Comparison of ENCODE assay signal across 10 cellular contexts in genomic region chr6:27295301-27296079, GRCh38. TPM values are rescaled to one million over a fixed set of nuclear protein-coding genes. Genes with fewer than 3 reads are reported as not detected.
DNase-seq lines count a peak whose midpoint lies in the region; FAIRE-seq and TF ChIP-seq lines count a peak whose summit lies in the region.
"Had no signal": no experiment of that assay in that cellular context is flagged by ENCODE, and none has a peak within 500 bp of the region (broad histone marks: within the 10 kb centered on the region; RNA-seq: fewer than 3 reads in every experiment).

No MANE protein-coding gene starts in this region.

- no peaks in the 10 kb centered on the region for H3K4me1 ChIP-seq in spleen

- H3K27me3 Mint-ChIP-seq in nephron progenitor cell (ENCODE audit: low read depth, poor library complexity): peaks cover 90% of the 10 kb centered on the region

- TF ChIP-seq CTCF in bronchial epithelial cell (IDR thresholded peaks at IDR 0.05; ENCODE audit: insufficient read depth, low read length, severe bottlenecking) (no peak), nephron progenitor cell (IDR thresholded peaks at IDR 0.05) (no peak), spleen (IDR thresholded peaks at IDR 0.05 in 8 of 11, conservative IDR thresholded peaks at IDR 0.05 in 3 of 11) (no peak), WERI-Rb-1 (IDR thresholded peaks at IDR 0.05; ENCODE audit: low read depth, low read length) (no peak)

- intact Hi-C loops in spleen (cut with DNase I; ENCODE audit: low total_unique reads): no loop called here
- intact Hi-C loops in cardiac septum (cut with DNase I): no loop called here

- no peak overlapping the region for H3K27ac Mint-ChIP-seq in nephron progenitor cell
- H3K27ac Mint-ChIP-seq: dendritic cell treated with granulocyte-macrophage colony-stimulating factor and Interleukin-4, amounts not matched to agents 40 ng/mL and 50 ng/mL, for 4 days had no signal

- FAIRE-seq in G401.6 (lab: Jason Lieb, UNC) (peak; percentile 83), bronchial epithelial cell (lab: Jason Lieb, UNC) (no peak)

- 9 to 11% (median 9%) methylated on average over 20 of the region's 20 CpGs for WGBS in spleen, 5 donors

- H3K27me3 ChIP-seq in bronchial epithelial cell (ENCODE audit: control insufficient read depth, insufficient read depth, low read length) (peaks cover 3% of the 10 kb centered on the region), spleen (replicated peaks in 1 of 7) (peaks cover 11 to 100% (median 96%) of the 10 kb centered on the region in 7 donors), WERI-Rb-1 (ENCODE audit: insufficient read depth, low read depth, severe bottlenecking) (peaks cover 99% of the 10 kb centered on the region)

- H3K4me1 Mint-ChIP-seq in nephron progenitor cell: peaks cover 46% of the 10 kb centered on the region

- H3K27ac ChIP-seq in spleen (no peak overlapping the region), WERI-Rb-1 (no peak overlapping the region)
- H3K27ac ChIP-seq: HL-60 had no signal

- peaks cover 0 to 65% (median 14%) of the 10 kb centered on the region in 8 donors for H3K9me3 ChIP-seq in spleen
- H3K9me3 ChIP-seq in WERI-Rb-1 (ENCODE audit: severe bottlenecking): peaks cover 63% of the 10 kb centered on the region

- TF ChIP-seq POLR2A in spleen (IDR thresholded peaks at IDR 0.05): no peak

- H3K36me3 Mint-ChIP-seq in nephron progenitor cell (ENCODE audit: low read depth): no peaks in the 10 kb centered on the region

- peak overlapping the region; percentile 95 for H3K4me3 Mint-ChIP-seq in nephron progenitor cell
- H3K4me3 Mint-ChIP-seq: dendritic cell treated with granulocyte-macrophage colony-stimulating factor and Interleukin-4, amounts not matched to agents 40 ng/mL and 50 ng/mL, for 4 days had no signal

- H3K4me3 ChIP-seq in bronchial epithelial cell (ENCODE audit: low read depth, low read length) (peak overlapping the region; percentile 43), spleen (no peak overlapping the region), WERI-Rb-1 (ENCODE audit: low read depth, low read length) (no peak overlapping the region)

- DNase-seq in NCI-H146 treated with DMSO at 0.1 percent for 48 hours (lab: John Stamatoyannopoulos, UW; ENCODE audit: unreplicated experiment) (peak; percentile 7), bronchial epithelial cell (ENCODE audit: low read depth) (peak; percentile 81), nephron progenitor cell (peak; percentile 33), spleen (no peak), WERI-Rb-1 (no peak), cardiac septum (ENCODE audit: low spot score) (no peak)
- no peak for DNase-seq in stimulated activated CD8-positive, alpha-beta memory T cell treated with anti-CD3 and anti-CD28 coated beads, Interleukin-4, amount 100 ng/mL, for 48 hours

- no peaks in the 10 kb centered on the region for H3K36me3 ChIP-seq in bronchial epithelial cell (ENCODE audit: control insufficient read depth, insufficient read depth, low read length)
- no peaks in the 10 kb centered on the region for H3K36me3 ChIP-seq in spleen
- H3K36me3 ChIP-seq in WERI-Rb-1: no peaks in the 10 kb centered on the region

- no peaks in the 10 kb centered on the region for H3K9me3 Mint-ChIP-seq in nephron progenitor cell

RNA-seq across cellular contexts. Expression of gene POM121L2, which starts 16.6 kb away (rescaled TPM):
- total RNA-seq in bronchial epithelial cell: not detected in 2 replicates
- total RNA-seq in spleen: not detected
- not detected for polyA plus RNA-seq in spleen
- total RNA-seq in cardiac septum: not detected

RNA-seq across cellular contexts. Expression of gene PRSS16, which starts 48.0 kb away (rescaled TPM):
- total RNA-seq in bronchial epithelial cell (4.5 and 15.1 TPM in 2 replicates), spleen (1 to 10 TPM in 4 of 7 donors, under 1 TPM in 3; 0.46 to 6.0 (median 1.5) TPM), cardiac septum (not detected)
- under 1 TPM; 0.09 to 0.96 (median 0.39) TPM for polyA plus RNA-seq in spleen

Comparison
In these comparisons a context has a peak if more than half of its experiments do, and no peak if none do; other contexts are left out.
1. DNase-seq: peak in NCI-H146 treated with DMSO at 0.1 percent for 48 hours (single experiment), bronchial epithelial cell (single experiment) and nephron progenitor cell (single experiment); none in stimulated activated CD8-positive, alpha-beta memory T cell treated with anti-CD3 and anti-CD28 coated beads, Interleukin-4, amount 100 ng/mL, for 48 hours (single experiment), spleen (single experiment), WERI-Rb-1 (single experiment) and cardiac septum (single experiment).